Comparison of ENCODE assay signal across 1 cellular context in genomic region chr1:67355745-67356424, GRCh38.
A peak's percentile ranks its signal among the peaks of the same experiment; 100 is the strongest.
TF ChIP-seq lines count a peak whose summit lies in the region.

No MANE protein-coding gene starts in this region.

TF ChIP-seq in K562, 482 proteins besides CTCF, POLR2A, EP300 and RAD21 (continued from another document):
- TF ChIP-seq ARID4B (CRISPR knock-in tag; IDR thresholded peaks at IDR 0.05) (no peak), ZBTB12 (CRISPR knock-in tag; IDR thresholded peaks at IDR 0.05) (no peak), ZNF3 (CRISPR knock-in tag; IDR thresholded peaks at IDR 0.05) (no peak), ZNF717 (CRISPR knock-in tag; IDR thresholded peaks at IDR 0.05) (no peak), KAT7 (CRISPR knock-in tag; IDR thresholded peaks at IDR 0.05; ENCODE audit: borderline replicate concordance) (no peak), RCOR1 (IDR thresholded peaks at IDR 0.05; ENCODE audit: borderline replicate concordance in 1 of 2, low read depth in 2 of 2, low read length in 2 of 2) (peak in 1 of 2 experiments; percentile 92; a peak in 3 of 4 replicates), NFYB (IDR thresholded peaks at IDR 0.05; ENCODE audit: extremely low read depth, insufficient read length) (no peak), DLX4 (CRISPR knock-in tag; IDR thresholded peaks at IDR 0.05) (no peak), PURB (CRISPR knock-in tag; IDR thresholded peaks at IDR 0.05; ENCODE audit: low read depth) (no peak), FOXJ3 (CRISPR knock-in tag; IDR thresholded peaks at IDR 0.05) (no peak), ARID1B (IDR thresholded peaks at IDR 0.05) (peak; percentile 95)
